Comparison of ENCODE assay signal across 8 cellular contexts in genomic region chr22:19962246-19962908, GRCh38.
DNase-seq lines count a peak whose midpoint lies in the region; ATAC-seq and TF ChIP-seq lines count a peak whose summit lies in the region.

No MANE protein-coding gene starts in this region.

- DNase-seq in NCI-H1436 (lab: John Stamatoyannopoulos, UW) (peak; percentile 87), NCI-H1436 treated with DMSO at 0.1 percent for 48 hours (lab: John Stamatoyannopoulos, UW) (no peak), NCI-H128 (lab: John Stamatoyannopoulos, UW; ENCODE audit: unreplicated experiment) (peak; percentile 48), left kidney (ENCODE audit: low read depth, low spot score) (peak; percentile 91)
- DNase-seq in stimulated activated CD4-positive, alpha-beta T cell treated with anti-CD3 and anti-CD28 coated beads, Interleukin-2, amount 100 ng/mL, for 48 hours = peak; percentile 61 to 76

- ATAC-seq in GM18909 (IDR thresholded peaks at IDR 0.05; ENCODE audit: poor library complexity, unreplicated experiment) = no peak

- peak; percentile 91 for TF ChIP-seq CTCF in VCaP (conservative IDR thresholded peaks at IDR 0.05)

- H3K27ac ChIP-seq in VCaP (peak overlapping the region; percentile 99), cingulate gyrus (ENCODE audit: low read depth, low read length) (peak overlapping the region; percentile 65)
